In the genomic region with DNA sequence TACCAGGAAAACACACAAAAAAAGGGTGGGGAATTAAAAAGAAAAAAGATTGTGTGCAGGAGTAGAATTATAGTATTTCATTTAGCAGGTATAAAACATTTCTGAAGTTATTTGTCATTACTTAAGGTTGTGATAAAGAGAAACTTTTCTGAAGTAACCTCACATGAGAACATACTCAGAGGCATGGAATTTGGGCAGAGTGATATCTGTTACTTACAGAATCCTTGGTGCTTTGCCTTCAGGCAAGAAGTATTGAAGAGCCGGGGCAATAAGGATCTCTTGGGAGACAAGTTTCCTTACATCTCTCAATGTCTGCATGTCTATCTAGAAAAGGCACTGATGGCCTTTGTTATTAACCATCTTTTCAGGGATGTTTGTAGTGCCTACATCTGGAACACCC, we compare ENCODE assay signal across 23 cellular contexts.
DNase-seq lines count a peak whose midpoint lies in the region; ATAC-seq, FAIRE-seq and TF ChIP-seq lines count a peak whose summit lies in the region.
"Had no signal": no experiment of that assay in that cellular context is flagged by ENCODE, and none has a peak within 500 bp of the region (broad histone marks: within the 10 kb centered on the region; RNA-seq: fewer than 3 reads in every experiment).

No MANE protein-coding gene starts in this region.

- no peak overlapping the region for H2AK5ac ChIP-seq in trophoblast cell (ENCODE audit: low read length)

- no peak overlapping the region for H2BK120ac ChIP-seq in trophoblast cell (ENCODE audit: insufficient read depth, low read length, poor library complexity)

- no peak overlapping the region for H4K91ac ChIP-seq in trophoblast cell (ENCODE audit: low read depth, low read length)

- no peak overlapping the region for H3K23ac ChIP-seq in trophoblast cell (ENCODE audit: low read length)

- CTCF ChIA-PET in endothelial cell of umbilical vein (lab: Charles Lee), result no interaction called here

- H3K9me3 ChIP-seq in astrocyte (ENCODE audit: insufficient read depth, low read depth, low read length), result no peaks in the 10 kb centered on the region
- H3K9me3 ChIP-seq in endothelial cell of umbilical vein (replicated peaks; ENCODE audit: control insufficient read depth, insufficient read depth, low read length), result no peaks in the 10 kb centered on the region
- H3K9me3 ChIP-seq in trophoblast cell (ENCODE audit: insufficient read depth, low read depth, low read length), result no peaks in the 10 kb centered on the region
- H3K9me3 ChIP-seq: Caco-2, Peyer's patch had no signal

- dilution Hi-C loops in endothelial cell of umbilical vein (cut with MboI; ENCODE audit: extremely low pct_ligation_motif_present, low sequenced_read_pairs), result no loop called here

- no TSS peak for BruUV-seq in endothelial cell of umbilical vein (replicated peaks; lab: Mats Ljungman, UMichigan)

- H3K27ac ChIP-seq in astrocyte (ENCODE audit: low read depth, low read length), result no peak overlapping the region
- H3K27ac ChIP-seq in endothelial cell of umbilical vein (ENCODE audit: insufficient read depth, low read depth, low read length), result no peak overlapping the region
- no peak overlapping the region for H3K27ac ChIP-seq in trophoblast cell (ENCODE audit: low read depth, low read length)
- H3K27ac ChIP-seq: Peyer's patch, SK-N-MC had no signal

- H4K8ac ChIP-seq in trophoblast cell (ENCODE audit: low read depth, low read length), result no peak overlapping the region

- no peak for FAIRE-seq in astrocyte (lab: Jason Lieb, UNC)
- FAIRE-seq in endothelial cell of umbilical vein (lab: Jason Lieb, UNC), result peak; percentile 12
- FAIRE-seq: GM12892, H54, HepG2 had no signal

- no peak overlapping the region for H3K4ac ChIP-seq in trophoblast cell (ENCODE audit: low read depth, low read length)

- DNase-seq in NCI-H226 (peak; percentile 91), astrocyte (ENCODE audit: low read depth) (peak; percentile 7), endothelial cell of umbilical vein (ENCODE audit: low read depth, low spot score) (no peak), trophoblast cell (peak; percentile 25 to 89), GM10266 (ENCODE audit: extremely low spot score) (no peak)
- DNase-seq: C1 segment of cervical spinal cord; Caco-2; CD4-positive, alpha-beta memory T cell; GF-D8; Kasumi-1; MM.1S; NCI-H2029 treated with DMSO at 0.1 percent for 48 hours; NCI-H2227 treated with DMSO at 0.1 percent for 48 hours; NCI-H510A; NCI-H69; Peyer's patch; SIG-M5 had no signal

- H3K79me1 ChIP-seq in trophoblast cell (ENCODE audit: low read length), result no peaks in the 10 kb centered on the region

- no peak for TF ChIP-seq POLR2A in endothelial cell of umbilical vein (IDR thresholded peaks at IDR 0.05; ENCODE audit: low read depth, low read length)

- no peak overlapping the region for H3K4me3 Mint-ChIP-seq in astrocyte (ENCODE audit: unreplicated experiment)
- H3K4me3 Mint-ChIP-seq: CD4-positive, alpha-beta memory T cell had no signal

- no peak overlapping the region for H3K14ac ChIP-seq in trophoblast cell (ENCODE audit: low read length)

- H3K27me3 Mint-ChIP-seq in astrocyte (ENCODE audit: low read depth, unreplicated experiment), result no peaks in the 10 kb centered on the region
- H3K27me3 Mint-ChIP-seq: CD4-positive, alpha-beta memory T cell had no signal

- H3K4me2 ChIP-seq in astrocyte (ENCODE audit: low read length) (no peak overlapping the region), endothelial cell of umbilical vein (ENCODE audit: insufficient read depth, low read length) (no peak overlapping the region), trophoblast cell (ENCODE audit: low read length) (no peak overlapping the region)

- no peak overlapping the region for H3K27ac Mint-ChIP-seq in astrocyte (ENCODE audit: unreplicated experiment)
- H3K27ac Mint-ChIP-seq: CD4-positive, alpha-beta memory T cell had no signal

- H3K36me3 ChIP-seq in astrocyte (ENCODE audit: insufficient read depth, low read length), result no peaks in the 10 kb centered on the region
- H3K36me3 ChIP-seq in endothelial cell of umbilical vein (ENCODE audit: control insufficient read depth in 2 of 2, extremely low read depth in 1 of 2, insufficient read depth in 2 of 2, low read length in 2 of 2), result no peaks in the 10 kb centered on the region
- no peaks in the 10 kb centered on the region for H3K36me3 ChIP-seq in trophoblast cell (ENCODE audit: control insufficient read depth in 1 of 2, insufficient read depth in 2 of 2, low read length in 2 of 2)
- H3K36me3 ChIP-seq: Peyer's patch had no signal

- H3K4me3 ChIP-seq in astrocyte (ENCODE audit: insufficient read depth, low read depth, low read length) (no peak overlapping the region), endothelial cell of umbilical vein (replicated peaks in 1 of 3; ENCODE audit: insufficient read depth in 1 of 3, low read depth in 1 of 3, low read length in 3 of 3) (no peak overlapping the region), trophoblast cell (ENCODE audit: low read depth, low read length) (no peak overlapping the region)
- H3K4me3 ChIP-seq: Peyer's patch, SK-N-MC had no signal

- no peak overlapping the region for H2BK12ac ChIP-seq in trophoblast cell (ENCODE audit: low read length)

- H3K9ac ChIP-seq in astrocyte (ENCODE audit: low read length), result no peak overlapping the region
- H3K9ac ChIP-seq in endothelial cell of umbilical vein (replicated peaks; ENCODE audit: extremely low read depth, insufficient read depth, low read length), result no peak overlapping the region
- H3K9ac ChIP-seq in trophoblast cell (ENCODE audit: low read length), result no peak overlapping the region

- no peaks in the 10 kb centered on the region for H3K4me1 ChIP-seq in astrocyte (ENCODE audit: insufficient read depth, low read length)
- no peaks in the 10 kb centered on the region for H3K4me1 ChIP-seq in endothelial cell of umbilical vein (ENCODE audit: control insufficient read depth, extremely low read depth, insufficient read depth, low read length)
- no peaks in the 10 kb centered on the region for H3K4me1 ChIP-seq in trophoblast cell (ENCODE audit: control insufficient read depth in 1 of 2, insufficient read depth in 2 of 2, low read length in 2 of 2)
- H3K4me1 ChIP-seq: Caco-2, Peyer's patch had no signal

- H3K9me3 Mint-ChIP-seq in astrocyte (ENCODE audit: unreplicated experiment), result no peaks in the 10 kb centered on the region

- no peaks in the 10 kb centered on the region for H3K27me3 ChIP-seq in astrocyte (ENCODE audit: insufficient read depth, low read length)
- no peaks in the 10 kb centered on the region for H3K27me3 ChIP-seq in endothelial cell of umbilical vein (ENCODE audit: control insufficient read depth in 2 of 2, insufficient read depth in 2 of 2, low read length in 2 of 2)
- H3K27me3 ChIP-seq in trophoblast cell (ENCODE audit: insufficient read depth, low read length), result no peaks in the 10 kb centered on the region
- H3K27me3 ChIP-seq: Peyer's patch had no signal

- H3K79me2 ChIP-seq in astrocyte (ENCODE audit: insufficient read depth, low read length), result no peaks in the 10 kb centered on the region
- H3K79me2 ChIP-seq in endothelial cell of umbilical vein (ENCODE audit: control insufficient read depth, insufficient read depth, low read length), result no peaks in the 10 kb centered on the region
- H3K79me2 ChIP-seq in trophoblast cell (ENCODE audit: control insufficient read depth, insufficient read depth, low read length, poor library complexity), result no peaks in the 10 kb centered on the region

- H3K36me3 Mint-ChIP-seq in astrocyte (ENCODE audit: low read depth, unreplicated experiment), result no peaks in the 10 kb centered on the region
- H3K36me3 Mint-ChIP-seq: CD4-positive, alpha-beta memory T cell had no signal

- WGBS in trophoblast cell (ENCODE audit: extremely low coverage, insufficient coverage, insufficient read length), result no CpG with 5 or more reads among the region's 1 CpG

- H3K18ac ChIP-seq in trophoblast cell (ENCODE audit: low read length), result no peak overlapping the region

- TF ChIP-seq CTCF in astrocyte (IDR thresholded peaks at IDR 0.05; ENCODE audit: insufficient read depth, low read depth, low read length), result no peak
- TF ChIP-seq CTCF in endothelial cell of umbilical vein (IDR thresholded peaks at IDR 0.05; ENCODE audit: extremely low read depth in 1 of 2, insufficient read depth in 1 of 2, low read depth in 1 of 2, low read length in 2 of 2), result no peak
- TF ChIP-seq CTCF in GM10266 (IDR thresholded peaks at IDR 0.05; ENCODE audit: control insufficient read depth, insufficient read depth, low read depth, missing control alignments), result no peak

- no peak overlapping the region for H2BK5ac ChIP-seq in trophoblast cell (ENCODE audit: low read depth, low read length, poor library complexity)

- H4K20me1 ChIP-seq in astrocyte (ENCODE audit: insufficient read depth, low read length) (no peaks in the 10 kb centered on the region), endothelial cell of umbilical vein (replicated peaks; ENCODE audit: control insufficient read depth, extremely low read depth, insufficient read depth, low read length) (no peaks in the 10 kb centered on the region)

- H4K12ac ChIP-seq in trophoblast cell (ENCODE audit: low read depth, low read length), result no peak overlapping the region

- POLR2A ChIA-PET in endothelial cell of umbilical vein (lab: Charles Lee), result no interaction called here

- ATAC-seq in HG03432 (IDR thresholded peaks at IDR 0.05; ENCODE audit: unreplicated experiment), result no peak
- ATAC-seq in GM18519 (IDR thresholded peaks at IDR 0.05; ENCODE audit: low FRiP score, unreplicated experiment), result no peak
- ATAC-seq: HepG2 had no signal

- H3K9me1 ChIP-seq in endothelial cell of umbilical vein (replicated peaks; ENCODE audit: control insufficient read depth, extremely low read depth, insufficient read depth, low read length), result no peaks in the 10 kb centered on the region

- H2AFZ ChIP-seq in astrocyte (ENCODE audit: low read depth, low read length), result no peak overlapping the region
- H2AFZ ChIP-seq in endothelial cell of umbilical vein (ENCODE audit: low read depth, low read length), result no peak overlapping the region
- H2AFZ ChIP-seq in trophoblast cell (ENCODE audit: insufficient read depth, low read length, poor library complexity), result no peak overlapping the region

- intact Hi-C loops in endothelial cell of umbilical vein (cut with micrococcal nuclease), result no loop called here

- H3K4me1 Mint-ChIP-seq in astrocyte (ENCODE audit: low read depth, unreplicated experiment), result peaks cover 4% of the 10 kb centered on the region
- H3K4me1 Mint-ChIP-seq: CD4-positive, alpha-beta memory T cell had no signal

TF ChIP-seq in endothelial cell of umbilical vein, 7 proteins besides CTCF, POLR2A, EP300 and RAD21:
- TF ChIP-seq POLR2AphosphoS5 (IDR thresholded peaks at IDR 0.05; ENCODE audit: insufficient read depth, low read depth, low read length) (no peak), JUN (IDR thresholded peaks at IDR 0.05; ENCODE audit: borderline replicate concordance, insufficient read depth, insufficient read length, low read depth) (no peak)
TF ChIP-seq in endothelial cell of umbilical vein: peak in this region for 0.

Comparison
In these comparisons a context has a peak if more than half of its experiments do, and no peak if none do; other contexts are left out.
1. DNase-seq: peak in NCI-H226 (single experiment), astrocyte (single experiment) and trophoblast cell (2 of 2); none in endothelial cell of umbilical vein (single experiment) and GM10266 (single experiment).